Comparison of ENCODE assay signal across 9 cellular contexts in the genomic region with DNA sequence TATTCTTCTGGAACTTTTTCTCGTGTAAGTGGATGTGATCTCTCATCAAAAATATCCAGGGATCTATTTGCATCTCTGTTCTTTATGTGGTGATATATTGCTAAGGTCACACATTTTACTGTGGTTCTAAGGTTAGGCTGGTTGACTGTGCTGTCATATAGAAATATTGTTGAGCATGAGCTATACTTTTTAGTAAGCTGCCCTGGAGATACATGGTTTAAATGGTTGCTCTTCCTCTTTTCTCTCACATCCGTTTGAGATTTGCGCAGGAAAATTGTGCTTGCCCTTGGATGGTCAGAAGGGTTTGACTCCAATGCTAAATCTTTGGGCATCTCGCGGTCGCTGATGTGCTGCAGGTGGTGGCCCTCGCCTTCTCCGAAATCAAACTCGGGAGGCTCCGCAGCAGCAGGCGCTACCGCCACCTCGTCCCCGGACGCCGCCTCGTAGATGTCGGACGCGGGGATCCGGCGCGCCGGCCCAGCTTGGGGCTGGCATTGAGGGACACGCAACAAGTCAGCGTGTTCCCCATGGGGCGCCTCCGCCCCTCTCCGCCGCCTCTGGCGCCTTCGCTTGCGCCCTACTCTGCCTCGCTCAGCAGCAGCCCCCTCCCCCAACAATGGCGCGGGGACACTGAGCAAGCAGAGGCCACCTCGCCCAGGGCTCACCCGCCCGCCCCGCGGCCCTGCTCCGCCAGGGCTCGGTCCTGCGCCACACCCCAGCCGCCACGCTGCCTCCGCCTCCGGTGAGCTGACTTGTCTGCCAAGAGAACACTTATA.
DNase-seq lines count a peak whose midpoint lies in the region; ATAC-seq lines count a peak whose summit lies in the region.
"Had no signal": no experiment of that assay in that cellular context is flagged by ENCODE, and none has a peak within 500 bp of the region (broad histone marks: within the 10 kb centered on the region; RNA-seq: fewer than 3 reads in every experiment).

No MANE protein-coding gene starts in this region.

- peak overlapping the region in 3 of 4 donors; percentile 5 to 80 (median 74) for H3K4me3 Mint-ChIP-seq in CD4-positive, CD25-positive, alpha-beta regulatory T cell

- H3K36me3 ChIP-seq in CD4-positive, CD25-positive, alpha-beta regulatory T cell (ENCODE audit: control insufficient read depth, insufficient read depth, low read length) = no peaks in the 10 kb centered on the region
- no peaks in the 10 kb centered on the region for H3K36me3 ChIP-seq in effector memory CD4-positive, alpha-beta T cell (ENCODE audit: control insufficient read depth, insufficient read depth, low read length)

- peaks cover 0 to 5% (median 4%) of the 10 kb centered on the region in 4 donors for H3K4me1 Mint-ChIP-seq in CD4-positive, CD25-positive, alpha-beta regulatory T cell

- H3K27ac ChIP-seq in CD4-positive, CD25-positive, alpha-beta regulatory T cell (ENCODE audit: insufficient read depth, low read length, poor library complexity, severe bottlenecking) = no peak overlapping the region
- H3K27ac ChIP-seq in effector memory CD4-positive, alpha-beta T cell (ENCODE audit: insufficient read depth, low read length, poor library complexity, severe bottlenecking) = no peak overlapping the region

- H3K4me3 ChIP-seq in CD4-positive, CD25-positive, alpha-beta regulatory T cell (ENCODE audit: low read depth, low read length) = no peak overlapping the region
- H3K4me3 ChIP-seq in effector memory CD4-positive, alpha-beta T cell (ENCODE audit: insufficient read depth, low read depth, low read length, poor library complexity, severe bottlenecking) = peak overlapping the region; percentile 51
- H3K4me3 ChIP-seq: lung had no signal

- peaks cover 2% of the 10 kb centered on the region for H3K27me3 ChIP-seq in CD4-positive, CD25-positive, alpha-beta regulatory T cell (ENCODE audit: control insufficient read depth, insufficient read depth, low read length)
- no peaks in the 10 kb centered on the region for H3K27me3 ChIP-seq in effector memory CD4-positive, alpha-beta T cell (replicated peaks; ENCODE audit: control insufficient read depth, insufficient read depth, low read length, poor library complexity, severe bottlenecking)

- H3K27me3 Mint-ChIP-seq in CD4-positive, CD25-positive, alpha-beta regulatory T cell = peaks cover 26% of the 10 kb centered on the region

- peak in 2 of 3 donors; percentile 6 to 29 for DNase-seq in CD4-positive, CD25-positive, alpha-beta regulatory T cell
- peak; percentile 24 for DNase-seq in activated CD4-positive, alpha-beta T cell treated with anti-CD3 and anti-CD28 coated beads for 4 hours
- DNase-seq in effector memory CD4-positive, alpha-beta T cell = peak in 2 of 3 donors; percentile 6 to 10
- peak in 3 of 4 experiments; percentile 9 to 20 (median 15) for DNase-seq in stimulated activated CD4-positive, alpha-beta T cell treated with anti-CD3 and anti-CD28 coated beads, Interleukin-1b, Interleukin-23, amount 100 ng/mL, for 24 hours (ENCODE audit: low read depth in 4 of 4, low spot score in 1 of 4)
- DNase-seq in SIG-M5 treated with dmso at 0.1 percent for 504 hours (lab: John Stamatoyannopoulos, UW; ENCODE audit: unreplicated experiment) (no peak), UCSD-AML1 (lab: John Stamatoyannopoulos, UW; ENCODE audit: unreplicated experiment) (no peak)

- no peaks in the 10 kb centered on the region for H3K36me3 Mint-ChIP-seq in CD4-positive, CD25-positive, alpha-beta regulatory T cell

- peak overlapping the region in 1 of 3 donors; percentile 72 for H3K27ac Mint-ChIP-seq in CD4-positive, CD25-positive, alpha-beta regulatory T cell

- H3K4me1 ChIP-seq in CD4-positive, CD25-positive, alpha-beta regulatory T cell (ENCODE audit: control insufficient read depth, insufficient read depth, low read length, poor library complexity, severe bottlenecking) = no peaks in the 10 kb centered on the region
- H3K4me1 ChIP-seq in effector memory CD4-positive, alpha-beta T cell (ENCODE audit: control insufficient read depth, insufficient read depth, low read length, poor library complexity, severe bottlenecking) = no peaks in the 10 kb centered on the region

- peaks cover 0 to 4% (median 0%) of the 10 kb centered on the region in 7 donors for H3K9me3 Mint-ChIP-seq in CD4-positive, CD25-positive, alpha-beta regulatory T cell

- peak; percentile 40 to 46 for ATAC-seq in CD4-positive, CD25-positive, alpha-beta regulatory T cell (ENCODE audit: low read depth in 2 of 2)
- ATAC-seq in HG02885 (IDR thresholded peaks at IDR 0.05; ENCODE audit: poor library complexity, unreplicated experiment) (peak; percentile 79), HG03196 (IDR thresholded peaks at IDR 0.05; ENCODE audit: unreplicated experiment) (no peak)

- H3K9me3 ChIP-seq in CD4-positive, CD25-positive, alpha-beta regulatory T cell (ENCODE audit: control insufficient read depth in 2 of 2, low read length in 2 of 2) = no peaks in the 10 kb centered on the region
- no peaks in the 10 kb centered on the region for H3K9me3 ChIP-seq in effector memory CD4-positive, alpha-beta T cell (ENCODE audit: control insufficient read depth, low read length)

Comparison
In these comparisons a context has a peak if more than half of its experiments do, and no peak if none do; other contexts are left out.
1. DNase-seq: peak in CD4-positive, CD25-positive, alpha-beta regulatory T cell (2 of 3), activated CD4-positive, alpha-beta T cell treated with anti-CD3 and anti-CD28 coated beads for 4 hours (2 of 2), effector memory CD4-positive, alpha-beta T cell (2 of 3) and stimulated activated CD4-positive, alpha-beta T cell treated with anti-CD3 and anti-CD28 coated beads, Interleukin-1b, Interleukin-23, amount 100 ng/mL, for 24 hours (3 of 4); none in SIG-M5 treated with dmso at 0.1 percent for 504 hours (single experiment) and UCSD-AML1 (single experiment).